ENCODE assay signal across 27 cellular contexts in genomic region chr2:212294816-212295215, GRCh38.
DNase-seq lines count a peak whose midpoint lies in the region; ATAC-seq and TF ChIP-seq lines count a peak whose summit lies in the region.
"Had no signal": no experiment of that assay in that cellular context is flagged by ENCODE, and none has a peak within 500 bp of the region (broad histone marks: within the 10 kb centered on the region; RNA-seq: fewer than 3 reads in every experiment).

No MANE protein-coding gene starts in this region.

- H3K27me3 Mint-ChIP-seq in glutamatergic neuron (ENCODE audit: unreplicated experiment), result no peaks in the 10 kb centered on the region
- no peaks in the 10 kb centered on the region for H3K27me3 Mint-ChIP-seq in activated naive CD4-positive, alpha-beta T cell treated with anti-CD3 and anti-CD28 coated beads, Interleukin-2, amount 10 ng/mL, durations not matched to agents 7 days and 5 days
- H3K27me3 Mint-ChIP-seq: activated naive CD4-positive, alpha-beta T cell treated with anti-CD3 and anti-CD28 coated beads, Interleukin-2, amount 50 U/mL, for 24 hours; central memory CD8-positive, alpha-beta T cell; effector memory CD8-positive, alpha-beta T cell; memory B cell had no signal

- H3K27ac Mint-ChIP-seq in glutamatergic neuron (ENCODE audit: unreplicated experiment), result peak overlapping the region; percentile 62
- H3K27ac Mint-ChIP-seq in activated naive CD4-positive, alpha-beta T cell treated with anti-CD3 and anti-CD28 coated beads, Interleukin-2, amount 10 ng/mL, durations not matched to agents 7 days and 5 days, result no peak overlapping the region
- H3K27ac Mint-ChIP-seq: activated naive CD4-positive, alpha-beta T cell treated with anti-CD3 and anti-CD28 coated beads, Interleukin-2, amount 50 U/mL, for 24 hours; activated T-cell treated with anti-CD3 and anti-CD28 coated beads, Interleukin-2, amount 50 U/mL, for 72 hours; effector memory CD8-positive, alpha-beta T cell; GM23338; memory B cell had no signal

- no peak overlapping the region for H3K27ac ChIP-seq in Peyer's patch
- H3K27ac ChIP-seq: 22Rv1, ascending aorta, esophagus squamous epithelium, RWPE1 had no signal

- CTCF ChIA-PET in activated naive CD4-positive, alpha-beta T cell treated with anti-CD3 and anti-CD28 coated beads, Interleukin-2, amount 10 ng/mL, durations not matched to agents 7 days and 5 days (lab: Charles Lee), result no interaction called here

- H3K4me3 Mint-ChIP-seq in glutamatergic neuron (ENCODE audit: unreplicated experiment), result peak overlapping the region; percentile 20
- H3K4me3 Mint-ChIP-seq in activated naive CD4-positive, alpha-beta T cell treated with anti-CD3 and anti-CD28 coated beads, Interleukin-2, amount 10 ng/mL, durations not matched to agents 7 days and 5 days, result no peak overlapping the region
- H3K4me3 Mint-ChIP-seq: activated naive CD4-positive, alpha-beta T cell treated with anti-CD3 and anti-CD28 coated beads, Interleukin-2, amount 50 U/mL, for 24 hours; activated T-cell treated with anti-CD3 and anti-CD28 coated beads, Interleukin-2, amount 50 U/mL, for 72 hours; central memory CD8-positive, alpha-beta T cell; effector memory CD8-positive, alpha-beta T cell; GM23338; memory B cell had no signal

- H3K9me3 ChIP-seq in Peyer's patch, result no peaks in the 10 kb centered on the region
- H3K9me3 ChIP-seq: ascending aorta, esophagus squamous epithelium had no signal

- no peak for TF ChIP-seq CTCF in glutamatergic neuron (IDR thresholded peaks at IDR 0.05; ENCODE audit: partially characterized antibody, unreplicated experiment)
- no peak for TF ChIP-seq CTCF in Peyer's patch (IDR thresholded peaks at IDR 0.05)

- H3K9me3 Mint-ChIP-seq in glutamatergic neuron (ENCODE audit: unreplicated experiment), result no peaks in the 10 kb centered on the region
- no peaks in the 10 kb centered on the region for H3K9me3 Mint-ChIP-seq in activated naive CD4-positive, alpha-beta T cell treated with anti-CD3 and anti-CD28 coated beads, Interleukin-2, amount 10 ng/mL, durations not matched to agents 7 days and 5 days
- H3K9me3 Mint-ChIP-seq: activated naive CD4-positive, alpha-beta T cell treated with anti-CD3 and anti-CD28 coated beads, Interleukin-2, amount 50 U/mL, for 24 hours; activated T-cell treated with anti-CD3 and anti-CD28 coated beads, Interleukin-2, amount 50 U/mL, for 72 hours; central memory CD8-positive, alpha-beta T cell; GM23338; memory B cell had no signal

- ATAC-seq in HG03378 (IDR thresholded peaks at IDR 0.05; ENCODE audit: unreplicated experiment), result no peak
- ATAC-seq: activated T-cell treated with anti-CD3 and anti-CD28 coated beads, Interleukin-2, amount 50 U/mL, for 72 hours; effector memory CD8-positive, alpha-beta T cell; GM23338; stimulated activated naive CD8-positive, alpha-beta T cell treated with anti-CD3 and anti-CD28 coated beads, Interleukin-15, Interleukin-2, amounts not matched to agents 100 U/mL and 50 U/mL, for 24 hours had no signal

- DNase-seq in DMS153 (lab: John Stamatoyannopoulos, UW) (peak; percentile 48), DMS153 treated with DMSO at 0.1 percent for 48 hours (lab: John Stamatoyannopoulos, UW; ENCODE audit: unreplicated experiment) (no peak), NCI-H146 (lab: John Stamatoyannopoulos, UW) (peak; percentile 89), NCI-H69 (lab: John Stamatoyannopoulos, UW) (peak; percentile 98), glutamatergic neuron (peak; percentile 17), Peyer's patch (no peak)
- no peak for DNase-seq in activated naive CD4-positive, alpha-beta T cell treated with anti-CD3 and anti-CD28 coated beads, Interleukin-2, amount 10 ng/mL, durations not matched to agents 7 days and 5 days
- DNase-seq: activated T-cell treated with anti-CD3 and anti-CD28 coated beads, Interleukin-2, amount 50 U/mL, for 72 hours; AML-193; Calu3; effector memory CD8-positive, alpha-beta T cell; esophagus squamous epithelium; GDM1; MM.1S; NCI-H2029 treated with DMSO at 0.1 percent for 48 hours; small intestine; stimulated activated CD4-positive, alpha-beta T cell treated with anti-CD3 and anti-CD28 coated beads, Interleukin-4, amount 100 ng/mL, for 1 hour; stimulated activated naive CD8-positive, alpha-beta T cell treated with anti-CD3 and anti-CD28 coated beads, Interleukin-15, Interleukin-2, amounts not matched to agents 100 U/mL and 50 U/mL, for 24 hours; trophoblast cell had no signal

- H3K36me3 Mint-ChIP-seq in glutamatergic neuron (ENCODE audit: unreplicated experiment), result no peaks in the 10 kb centered on the region
- no peaks in the 10 kb centered on the region for H3K36me3 Mint-ChIP-seq in activated naive CD4-positive, alpha-beta T cell treated with anti-CD3 and anti-CD28 coated beads, Interleukin-2, amount 10 ng/mL, durations not matched to agents 7 days and 5 days
- H3K36me3 Mint-ChIP-seq: activated naive CD4-positive, alpha-beta T cell treated with anti-CD3 and anti-CD28 coated beads, Interleukin-2, amount 50 U/mL, for 24 hours; memory B cell had no signal

- H3K4me1 ChIP-seq in Peyer's patch, result no peaks in the 10 kb centered on the region
- H3K4me1 ChIP-seq: ascending aorta, esophagus squamous epithelium had no signal

- no peaks in the 10 kb centered on the region for H3K27me3 ChIP-seq in Peyer's patch
- H3K27me3 ChIP-seq: ascending aorta, esophagus squamous epithelium had no signal

- H3K36me3 ChIP-seq in Peyer's patch, result no peaks in the 10 kb centered on the region
- H3K36me3 ChIP-seq: ascending aorta, esophagus squamous epithelium had no signal

- no peak overlapping the region for H3K4me3 ChIP-seq in Peyer's patch
- H3K4me3 ChIP-seq: ascending aorta, esophagus squamous epithelium, GM23338 had no signal

- H3K4me1 Mint-ChIP-seq in glutamatergic neuron (ENCODE audit: low read depth, unreplicated experiment), result peaks cover 6% of the 10 kb centered on the region
- H3K4me1 Mint-ChIP-seq in activated naive CD4-positive, alpha-beta T cell treated with anti-CD3 and anti-CD28 coated beads, Interleukin-2, amount 10 ng/mL, durations not matched to agents 7 days and 5 days, result no peaks in the 10 kb centered on the region
- H3K4me1 Mint-ChIP-seq: activated naive CD4-positive, alpha-beta T cell treated with anti-CD3 and anti-CD28 coated beads, Interleukin-2, amount 50 U/mL, for 24 hours; central memory CD8-positive, alpha-beta T cell; GM23338; memory B cell had no signal

- TF ChIP-seq POLR2A in Peyer's patch (IDR thresholded peaks at IDR 0.05), result no peak

Comparison
In these comparisons a context has a peak if more than half of its experiments do, and no peak if none do; other contexts are left out.
1. DNase-seq: peak in DMS153 (single experiment), NCI-H146 (single experiment), NCI-H69 (single experiment) and glutamatergic neuron (single experiment); none in DMS153 treated with DMSO at 0.1 percent for 48 hours (single experiment), activated naive CD4-positive, alpha-beta T cell treated with anti-CD3 and anti-CD28 coated beads, Interleukin-2, amount 10 ng/mL, durations not matched to agents 7 days and 5 days (single experiment) and Peyer's patch (0 of 3).